In the genomic region with DNA sequence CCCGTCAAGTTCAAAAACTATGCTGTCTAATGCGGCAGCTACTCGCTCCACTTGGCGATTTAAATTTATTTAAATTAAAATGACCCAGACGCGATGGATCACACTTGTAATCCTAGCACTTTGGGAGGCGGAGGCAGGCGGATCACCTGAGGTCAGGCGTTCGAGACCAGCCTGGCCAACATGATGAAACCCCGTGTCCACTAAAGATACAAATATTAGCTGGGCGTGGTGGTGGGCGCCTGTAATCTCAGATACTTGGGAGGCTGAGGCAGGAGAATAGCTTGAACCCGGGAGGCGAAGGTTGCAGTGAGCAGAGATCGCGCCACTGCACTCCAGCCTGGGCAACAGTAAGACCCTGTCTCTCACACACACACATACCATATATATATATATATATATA, we compare ENCODE assay signal across 1 cellular context.
TF ChIP-seq lines count a peak whose summit lies in the region.
"Not testable (repeated sequence)": the region's sequence is repeated elsewhere in the genome, so short reads cannot be mapped to it uniquely, and the experiment has no call there.

No MANE protein-coding gene starts in this region.

TF ChIP-seq in K562, 482 proteins besides CTCF, POLR2A, EP300 and RAD21:
- TF ChIP-seq, protein P1, sequence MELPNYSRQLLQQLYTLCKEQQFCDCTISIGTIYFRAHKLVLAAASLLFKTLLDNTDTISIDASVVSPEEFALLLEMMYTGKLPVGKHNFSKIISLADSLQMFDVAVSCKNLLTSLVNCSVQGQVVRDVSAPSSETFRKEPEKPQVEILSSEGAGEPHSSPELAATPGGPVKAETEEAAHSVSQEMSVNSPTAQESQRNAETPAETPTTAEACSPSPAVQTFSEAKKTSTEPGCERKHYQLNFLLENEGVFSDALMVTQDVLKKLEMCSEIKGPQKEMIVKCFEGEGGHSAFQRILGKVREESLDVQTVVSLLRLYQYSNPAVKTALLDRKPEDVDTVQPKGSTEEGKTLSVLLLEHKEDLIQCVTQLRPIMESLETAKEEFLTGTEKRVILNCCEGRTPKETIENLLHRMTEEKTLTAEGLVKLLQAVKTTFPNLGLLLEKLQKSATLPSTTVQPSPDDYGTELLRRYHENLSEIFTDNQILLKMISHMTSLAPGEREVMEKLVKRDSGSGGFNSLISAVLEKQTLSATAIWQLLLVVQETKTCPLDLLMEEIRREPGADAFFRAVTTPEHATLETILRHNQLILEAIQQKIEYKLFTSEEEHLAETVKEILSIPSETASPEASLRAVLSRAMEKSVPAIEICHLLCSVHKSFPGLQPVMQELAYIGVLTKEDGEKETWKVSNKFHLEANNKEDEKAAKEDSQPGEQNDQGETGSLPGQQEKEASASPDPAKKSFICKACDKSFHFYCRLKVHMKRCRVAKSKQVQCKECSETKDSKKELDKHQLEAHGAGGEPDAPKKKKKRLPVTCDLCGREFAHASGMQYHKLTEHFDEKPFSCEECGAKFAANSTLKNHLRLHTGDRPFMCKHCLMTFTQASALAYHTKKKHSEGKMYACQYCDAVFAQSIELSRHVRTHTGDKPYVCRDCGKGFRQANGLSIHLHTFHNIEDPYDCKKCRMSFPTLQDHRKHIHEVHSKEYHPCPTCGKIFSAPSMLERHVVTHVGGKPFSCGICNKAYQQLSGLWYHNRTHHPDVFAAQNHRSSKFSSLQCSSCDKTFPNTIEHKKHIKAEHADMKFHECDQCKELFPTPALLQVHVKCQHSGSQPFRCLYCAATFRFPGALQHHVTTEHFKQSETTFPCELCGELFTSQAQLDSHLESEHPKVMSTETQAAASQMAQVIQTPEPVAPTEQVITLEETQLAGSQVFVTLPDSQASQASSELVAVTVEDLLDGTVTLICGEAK (IDR thresholded peaks at IDR 0.05): 0 out of 2 replicates have a peak, but pooled peaks have one; percentile 14
- TF ChIP-seq, protein P1 (CRISPR knock-in tag; IDR thresholded peaks at IDR 0.05): not testable (repeated sequence)
- 0 out of 2 replicates have a peak, but pooled peaks have one; percentile 18 for TF ChIP-seq BCOR (IDR thresholded peaks at IDR 0.05)
- 0 out of 2 replicates have a peak, but pooled peaks have one; percentile 21 for TF ChIP-seq CEBPB (tag; IDR thresholded peaks at IDR 0.05)
- peak; percentile 77 for TF ChIP-seq CEBPG (CRISPR knock-in tag; IDR thresholded peaks at IDR 0.05)
- TF ChIP-seq CEBPG (tag; conservative IDR thresholded peaks at IDR 0.05 in 1 of 2, IDR thresholded peaks at IDR 0.05 in 1 of 2): peak; percentile 17 to 49; a peak in 2 of 4 replicates
- TF ChIP-seq KAT7 (CRISPR knock-in tag; IDR thresholded peaks at IDR 0.05; ENCODE audit: borderline replicate concordance): 0 out of 2 replicates have a peak, but pooled peaks have one; percentile 27
